ENCODE assay signal across 24 cellular contexts in genomic region chr16:53213542-53213941, GRCh38.
A peak's percentile ranks its signal among the peaks of the same experiment; 100 is the strongest.
DNase-seq lines count a peak whose midpoint lies in the region; ATAC-seq, FAIRE-seq and TF ChIP-seq lines count a peak whose summit lies in the region.
"Had no signal": no experiment of that assay in that cellular context is flagged by ENCODE, and none has a peak within 500 bp of the region (broad histone marks: within the 10 kb centered on the region; RNA-seq: fewer than 3 reads in every experiment).

No MANE protein-coding gene starts in this region.

- FAIRE-seq in K562 (lab: Jason Lieb, UNC): no peak
- FAIRE-seq: astrocyte, endothelial cell of umbilical vein, keratinocyte had no signal

- TF ChIP-seq RAD21 in K562 (CRISPR knock-in tag; conservative IDR thresholded peaks at IDR 0.05 in 1 of 2, IDR thresholded peaks at IDR 0.05 in 1 of 2): no peak

- no peak overlapping the region for H3K9ac ChIP-seq in K562 (ENCODE audit: insufficient read depth in 1 of 2, low read depth in 2 of 2, low read length in 2 of 2)

- in situ Hi-C loops in K562 (cut with MboI): no loop called here

- H3K4me1 Mint-ChIP-seq in natural killer cell: peaks cover 42 to 50% of the 10 kb centered on the region in 2 donors
- peaks cover 21 to 28% of the 10 kb centered on the region in 2 donors for H3K4me1 Mint-ChIP-seq in natural killer cell treated with Interleukin-12 subunit alpha and Interleukin-12 subunit beta and Interleukin-15 and Interleukin-18, amount 100 ng/mL, for 72 hours (ENCODE audit: low read depth in 2 of 2)
- H3K4me1 Mint-ChIP-seq in naive B cell: peaks cover 26 to 49% (median 36%) of the 10 kb centered on the region in 3 donors
- H3K4me1 Mint-ChIP-seq in type B pancreatic cell (ENCODE audit: unreplicated experiment): peaks cover 31% of the 10 kb centered on the region

- H3K4me3 Mint-ChIP-seq in natural killer cell (no peak overlapping the region), naive B cell (peak overlapping the region in 1 of 8 donors; percentile 21), type B pancreatic cell (peak overlapping the region; percentile 57)
- H3K4me3 Mint-ChIP-seq in natural killer cell treated with Interleukin-12 subunit alpha and Interleukin-12 subunit beta and Interleukin-15 and Interleukin-18, amount 100 ng/mL, for 72 hours: no peak overlapping the region
- H3K4me3 Mint-ChIP-seq: activated T-cell treated with anti-CD3 and anti-CD28 coated beads, Interleukin-2, amount 50 U/mL, for 24 hours had no signal

- peaks cover 0 to 6% of the 10 kb centered on the region in 2 experiments; a peak in 2 of 5 replicates for H3K4me1 ChIP-seq in K562 (replicated peaks in 1 of 2; ENCODE audit: control insufficient read depth in 2 of 2, insufficient read depth in 2 of 2, low read length in 2 of 2)

- no peaks in the 10 kb centered on the region for H3K27me3 Mint-ChIP-seq in natural killer cell (ENCODE audit: low read depth in 2 of 2)
- no peaks in the 10 kb centered on the region for H3K27me3 Mint-ChIP-seq in natural killer cell treated with Interleukin-12 subunit alpha and Interleukin-12 subunit beta and Interleukin-15 and Interleukin-18, amount 100 ng/mL, for 72 hours
- H3K27me3 Mint-ChIP-seq in naive B cell: no peaks in the 10 kb centered on the region
- no peaks in the 10 kb centered on the region for H3K27me3 Mint-ChIP-seq in type B pancreatic cell
- H3K27me3 Mint-ChIP-seq: activated T-cell treated with anti-CD3 and anti-CD28 coated beads, Interleukin-2, amount 50 U/mL, for 24 hours had no signal

- no peak overlapping the region for H2AFZ ChIP-seq in K562 (ENCODE audit: low read depth, low read length)

- peaks cover 35% of the 10 kb centered on the region; the same call in 2 of the 3 replicates for H3K36me3 ChIP-seq in K562 (ENCODE audit: control insufficient read depth, insufficient read depth, low read length)
- H3K36me3 ChIP-seq: upper lobe of right lung had no signal

- DNase-seq in natural killer cell (no peak), K562 (ENCODE audit: extremely low read depth in 1 of 4, low spot score in 3 of 4) (no peak), naive B cell (no peak), type B pancreatic cell (ENCODE audit: extremely low spot score, unreplicated experiment) (no peak), cerebellar nuclear complex (lab: John Stamatoyannopoulos, UW) (no peak), lower leg skin (ENCODE audit: low spot score in 2 of 2) (no peak)
- no peak for DNase-seq in natural killer cell treated with Interleukin-12 subunit alpha and Interleukin-12 subunit beta and Interleukin-15 and Interleukin-18, amount 100 ng/mL, for 72 hours (ENCODE audit: low spot score)
- DNase-seq: activated CD4-positive, alpha-beta T cell treated with anti-CD3 and anti-CD28 coated beads for 4 hours; activated gamma-delta T cell; activated T-cell treated with anti-CD3 and anti-CD28 coated beads, Interleukin-2, amount 50 U/mL, for 24 hours; dorsolateral prefrontal cortex; KG1; NCI-H1436 treated with DMSO at 0.1 percent for 48 hours; NCI-H446; stimulated activated CD4-positive, alpha-beta T cell treated with anti-CD3 and anti-CD28 coated beads, Interleukin-2, amount 100 ng/mL, for 48 hours; upper lobe of right lung had no signal

- H3K27ac ChIP-seq in K562 (ENCODE audit: extremely low read depth, low read depth, low read length): no peak overlapping the region
- H3K27ac ChIP-seq: C4-2B, upper lobe of right lung, VCaP had no signal

- no peak for TF ChIP-seq EP300 in K562 (IDR thresholded peaks at IDR 0.05; ENCODE audit: low read length)

- no peaks in the 10 kb centered on the region for H3K9me3 ChIP-seq in K562 (replicated peaks; ENCODE audit: control insufficient read depth, insufficient read depth, low read depth, low read length)
- H3K9me3 ChIP-seq: upper lobe of right lung had no signal

- H3K27ac Mint-ChIP-seq in natural killer cell (peak overlapping the region; percentile 37 to 68), naive B cell (peak overlapping the region in 4 of 6 donors; percentile 8 to 86 (median 34)), type B pancreatic cell (no peak overlapping the region)
- no peak overlapping the region for H3K27ac Mint-ChIP-seq in natural killer cell treated with Interleukin-12 subunit alpha and Interleukin-12 subunit beta and Interleukin-15 and Interleukin-18, amount 100 ng/mL, for 72 hours
- H3K27ac Mint-ChIP-seq: activated T-cell treated with anti-CD3 and anti-CD28 coated beads, Interleukin-2, amount 50 U/mL, for 24 hours had no signal

- H3K36me3 Mint-ChIP-seq in natural killer cell (no peaks in the 10 kb centered on the region), naive B cell (peaks cover 0 to 14% of the 10 kb centered on the region in 2 donors), type B pancreatic cell (peaks cover 33% of the 10 kb centered on the region)
- H3K36me3 Mint-ChIP-seq in natural killer cell treated with Interleukin-12 subunit alpha and Interleukin-12 subunit beta and Interleukin-15 and Interleukin-18, amount 100 ng/mL, for 72 hours: peaks cover 5% of the 10 kb centered on the region

- H3K4me2 ChIP-seq in K562 (ENCODE audit: insufficient read depth, low read length): no peak overlapping the region

- TF ChIP-seq CTCF in natural killer cell (IDR thresholded peaks at IDR 0.05): no peak
- TF ChIP-seq CTCF in K562 (IDR thresholded peaks at IDR 0.05 in 2 of 3, conservative IDR thresholded peaks at IDR 0.05 in 1 of 3; ENCODE audit: insufficient read depth in 2 of 3, low read depth in 1 of 3, low read length in 3 of 3): no peak
- no peak for TF ChIP-seq CTCF in type B pancreatic cell (conservative IDR thresholded peaks at IDR 0.05)
- no peak for TF ChIP-seq CTCF in lower leg skin (IDR thresholded peaks at IDR 0.05)

- no peaks in the 10 kb centered on the region for H3K9me1 ChIP-seq in K562 (ENCODE audit: control insufficient read depth, insufficient read depth, low read length)

- H3K27me3 ChIP-seq in K562 (ENCODE audit: control insufficient read depth in 2 of 2, insufficient read depth in 2 of 2, low read length in 2 of 2): no peaks in the 10 kb centered on the region
- H3K27me3 ChIP-seq: dorsolateral prefrontal cortex, upper lobe of right lung had no signal

- H3K79me2 ChIP-seq in K562 (ENCODE audit: control insufficient read depth, insufficient read depth, low read length): peaks cover 98% of the 10 kb centered on the region

- CTCF ChIA-PET in K562 (lab: Yijun Ruan, JAX; ENCODE audit: low intra/inter-chr PET ratio): no interaction called here

- ATAC-seq in natural killer cell (no peak), K562 (no peak), naive B cell (ENCODE audit: low read depth in 2 of 2) (no peak), GM18858 (IDR thresholded peaks at IDR 0.05; ENCODE audit: unreplicated experiment) (no peak)
- ATAC-seq in natural killer cell treated with Interleukin-12 subunit alpha and Interleukin-12 subunit beta and Interleukin-15 and Interleukin-18, amount 100 ng/mL, for 72 hours: no peak
- ATAC-seq: HCT116, upper lobe of right lung had no signal

- TF ChIP-seq POLR2A in K562 (conservative IDR thresholded peaks at IDR 0.05) (no peak), lower leg skin (IDR thresholded peaks at IDR 0.05) (no peak)

- no peaks in the 10 kb centered on the region for H4K20me1 ChIP-seq in K562 (replicated peaks; ENCODE audit: control insufficient read depth, insufficient read depth, low read length)

- no TSS peak for BruUV-seq in K562 (replicated peaks; lab: Mats Ljungman, UMichigan)

- WGBS in K562 (ENCODE audit: insufficient coverage, low coverage, missing lambda C conversion rate): 82% methylated on average over 2 of the region's 2 CpGs
- 17 to 23% methylated on average over 2 of the region's 2 CpGs for WGBS in lower leg skin, 2 donors

- intact Hi-C loops in natural killer cell (cut with micrococcal nuclease) (no loop called here), K562 (cut with micrococcal nuclease) (loop anchor here (10.0 kb wide), 1 partner anchor 221 kb away; the partner anchor contains the start of gene RBL2), lower leg skin (cut with DNase I; ENCODE audit: low total_unique reads) (no loop called here)

- POLR2A ChIA-PET in K562 (lab: Yijun Ruan, JAX): interaction anchor here (1.6 kb wide), 1 partner anchor 156 kb away, joined by 4 read pairs; no protein-coding TSS in a partner anchor

- no peak overlapping the region for H3K4me3 ChIP-seq in K562
- H3K4me3 ChIP-seq in lower leg skin (ENCODE audit: low read depth, poor library complexity, severe bottlenecking): no peak overlapping the region
- H3K4me3 ChIP-seq: lung, upper lobe of right lung had no signal

- H3K9me3 Mint-ChIP-seq in natural killer cell: no peaks in the 10 kb centered on the region
- no peaks in the 10 kb centered on the region for H3K9me3 Mint-ChIP-seq in natural killer cell treated with Interleukin-12 subunit alpha and Interleukin-12 subunit beta and Interleukin-15 and Interleukin-18, amount 100 ng/mL, for 72 hours
- no peaks in the 10 kb centered on the region for H3K9me3 Mint-ChIP-seq in naive B cell
- H3K9me3 Mint-ChIP-seq in type B pancreatic cell: no peaks in the 10 kb centered on the region
- H3K9me3 Mint-ChIP-seq: activated T-cell treated with anti-CD3 and anti-CD28 coated beads, Interleukin-2, amount 50 U/mL, for 24 hours had no signal

TF ChIP-seq in K562, 482 proteins besides CTCF, POLR2A, EP300 and RAD21 (continues in another document):
- no peak for TF ChIP-seq CTCFL (IDR thresholded peaks at IDR 0.05; ENCODE audit: borderline replicate concordance, insufficient read depth, low read depth, low read length, poor library complexity, severe bottlenecking)

Comparison
In these comparisons a context has a peak if more than half of its experiments do, and no peak if none do; other contexts are left out.
1. H3K27ac Mint-ChIP-seq: peak in natural killer cell (2 of 2) and naive B cell (4 of 6); none in natural killer cell treated with Interleukin-12 subunit alpha and Interleukin-12 subunit beta and Interleukin-15 and Interleukin-18, amount 100 ng/mL, for 72 hours (0 of 2) and type B pancreatic cell (single experiment).